24 cellular contexts compared by ENCODE assay signal in genomic region chr7:16189026-16189715, GRCh38.
DNase-seq lines count a peak whose midpoint lies in the region; TF ChIP-seq lines count a peak whose summit lies in the region.
"Had no signal": no experiment of that assay in that cellular context is flagged by ENCODE, and none has a peak within 500 bp of the region (broad histone marks: within the 10 kb centered on the region; RNA-seq: fewer than 3 reads in every experiment).

No MANE protein-coding gene starts in this region.

- TF ChIP-seq CTCF in astrocyte of the cerebellum (IDR thresholded peaks at IDR 0.05; ENCODE audit: low read depth, low read length, missing control alignments) = no peak
- TF ChIP-seq CTCF in fibroblast of the aortic adventitia (IDR thresholded peaks at IDR 0.05; ENCODE audit: insufficient read depth, low read length) = no peak
- no peak for TF ChIP-seq CTCF in stomach (IDR thresholded peaks at IDR 0.05)
- no peak for TF ChIP-seq CTCF in sigmoid colon (IDR thresholded peaks at IDR 0.05)

- H3K27me3 ChIP-seq in stomach = no peaks in the 10 kb centered on the region
- no peaks in the 10 kb centered on the region for H3K27me3 ChIP-seq in sigmoid colon
- H3K27me3 ChIP-seq: adrenal gland, heart left ventricle, neutrophil had no signal

- no peak for TF ChIP-seq EP300 in stomach (IDR thresholded peaks at IDR 0.05)
- TF ChIP-seq EP300 in sigmoid colon (IDR thresholded peaks at IDR 0.05) = no peak

- in situ Hi-C loops in astrocyte of the cerebellum (cut with HindIII; ENCODE audit: low sequenced_read_pairs) = no loop called here

- H3K27ac ChIP-seq in stomach = no peak overlapping the region
- no peak overlapping the region for H3K27ac ChIP-seq in sigmoid colon
- H3K27ac ChIP-seq: 22Rv1, adrenal gland, heart left ventricle, neutrophil, RWPE1 had no signal

- H3K4me1 ChIP-seq in stomach = no peaks in the 10 kb centered on the region
- no peaks in the 10 kb centered on the region for H3K4me1 ChIP-seq in sigmoid colon
- H3K4me1 ChIP-seq: adrenal gland had no signal

- TF ChIP-seq POLR2A in stomach (IDR thresholded peaks at IDR 0.05) = no peak
- TF ChIP-seq POLR2A in sigmoid colon (IDR thresholded peaks at IDR 0.05) = no peak

- no peak overlapping the region for H3K4me3 ChIP-seq in astrocyte of the cerebellum (ENCODE audit: low read depth, low read length)
- no peak overlapping the region for H3K4me3 ChIP-seq in fibroblast of the aortic adventitia (ENCODE audit: low read depth, low read length)
- H3K4me3 ChIP-seq in stomach = no peak overlapping the region
- H3K4me3 ChIP-seq in sigmoid colon = no peak overlapping the region
- H3K4me3 ChIP-seq: adrenal gland, heart left ventricle had no signal

- no peaks in the 10 kb centered on the region for H3K36me3 ChIP-seq in stomach
- H3K36me3 ChIP-seq in sigmoid colon = no peaks in the 10 kb centered on the region
- H3K36me3 ChIP-seq: adrenal gland, heart left ventricle, neutrophil had no signal

- peak; percentile 27 for DNase-seq in DMS 273 (lab: John Stamatoyannopoulos, UW; ENCODE audit: unreplicated experiment)
- no peak for DNase-seq in DMS 273 treated with DMSO at 0.1 percent for 48 hours (lab: John Stamatoyannopoulos, UW)
- DNase-seq in astrocyte of the cerebellum (ENCODE audit: low read depth) = peak; percentile 71
- peak; percentile 59 for DNase-seq in fibroblast of the aortic adventitia (ENCODE audit: low read depth)
- DNase-seq in stomach = no peak
- no peak for DNase-seq in DMS114 treated with DMSO at 0.1 percent for 48 hours (lab: John Stamatoyannopoulos, UW; ENCODE audit: unreplicated experiment)
- DNase-seq in sigmoid colon = no peak
- DNase-seq in mesenteric fat pad (ENCODE audit: low spot score) = no peak
- DNase-seq: activated CD4-positive, alpha-beta T cell treated with anti-CD3 and anti-CD28 coated beads, Interleukin-2, amount 50 U/mL, for 4 hours; activated effector memory CD4-positive, alpha-beta T cell treated with anti-CD3 and anti-CD28 coated beads, Interleukin-2, amount 50 U/mL, for 16 hours; adrenal gland; C1 segment of cervical spinal cord; effector CD4-positive, alpha-beta T cell; heart left ventricle; Karpas-422; NCI-H1105; NCI-H2081 treated with DMSO at 0.1 percent for 48 hours; NCI-H524 treated with DMSO at 0.1 percent for 48 hours; SK-N-SH; stimulated activated CD4-positive, alpha-beta T cell treated with anti-CD3 and anti-CD28 coated beads, Interleukin-4, amount 100 ng/mL, for 4 hours; stimulated activated naive CD8-positive, alpha-beta T cell treated with anti-CD3 and anti-CD28 coated beads, Interleukin-15, amount 100 ng/mL, for 72 hours had no signal

- intact Hi-C loops in stomach (cut with DNase I; ENCODE audit: low total_unique reads) (no loop called here), sigmoid colon (cut with DNase I) (no loop called here)

- H3K9me3 ChIP-seq in stomach = no peaks in the 10 kb centered on the region
- H3K9me3 ChIP-seq in sigmoid colon = no peaks in the 10 kb centered on the region
- H3K9me3 ChIP-seq: adrenal gland, heart left ventricle, neutrophil, SK-N-SH had no signal

- 71 to 87% (median 78%) methylated on average over 2 of the region's 2 CpGs for WGBS in stomach, 5 donors
- WGBS in sigmoid colon, 2 donors = 94 to 96% methylated on average over 2 of the region's 2 CpGs

Comparison
In these comparisons a context has a peak if more than half of its experiments do, and no peak if none do; other contexts are left out.
1. DNase-seq: peak in DMS 273 (single experiment), astrocyte of the cerebellum (single experiment) and fibroblast of the aortic adventitia (single experiment); none in DMS 273 treated with DMSO at 0.1 percent for 48 hours (single experiment), stomach (single experiment), DMS114 treated with DMSO at 0.1 percent for 48 hours (single experiment), sigmoid colon (single experiment) and mesenteric fat pad (single experiment).